In the genomic region with DNA sequence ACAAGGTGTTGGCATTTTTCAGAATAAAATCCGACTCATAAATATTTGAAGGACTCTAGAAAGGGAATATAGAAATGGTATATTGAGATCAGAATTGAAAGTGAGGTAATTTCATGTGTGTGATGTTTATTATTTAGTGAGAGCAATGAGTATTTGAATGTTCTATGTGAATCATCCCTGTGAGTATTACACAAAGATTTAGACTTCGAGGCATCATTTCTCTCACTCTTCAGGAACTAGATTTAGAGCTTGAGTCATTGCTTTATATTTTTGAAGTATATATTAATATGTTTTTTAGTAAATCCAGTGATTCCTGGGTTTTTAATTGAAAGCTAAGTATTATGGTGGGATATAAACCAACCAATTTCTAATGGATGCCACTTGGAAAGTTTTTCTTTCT, we compare ENCODE assay signal across 34 cellular contexts.
"Had no signal": no experiment of that assay in that cellular context is flagged by ENCODE, and none has a peak within 500 bp of the region (broad histone marks: within the 10 kb centered on the region; RNA-seq: fewer than 3 reads in every experiment).

No MANE protein-coding gene starts in this region.

- DNase-seq: Karpas-422, Kasumi-1, KG1, MG63, MM.1S, MV-4-11, NCI-H1048, NCI-H1092, NCI-H1092 treated with DMSO at 0.1 percent for 48 hours, NCI-H1105, NCI-H1105 treated with DMSO at 0.1 percent for 48 hours, NCI-H1417, NCI-H1417 treated with DMSO at 0.1 percent for 48 hours, NCI-H1436, NCI-H1436 treated with DMSO at 0.1 percent for 48 hours, NCI-H146, NCI-H1694, NCI-H1694 treated with DMSO at 0.1 percent for 48 hours, NCI-H187, NCI-H187 treated with DMSO at 0.1 percent for 48 hours, NCI-H1930, NCI-H2029, NCI-H2029 treated with DMSO at 0.1 percent for 48 hours, NCI-H2081, NCI-H2081 treated with DMSO at 0.1 percent for 48 hours, NCI-H2107, NCI-H2171, NCI-H2171 treated with DMSO at 0.1 percent for 48 hours, NCI-H2227 treated with DMSO at 0.1 percent for 48 hours, NCI-H226, NCI-H345, NCI-H446, NCI-H446 treated with DMSO at 0.1 percent for 48 hours had no signal

- H3K36me3 ChIP-seq: MG63 had no signal

- H3K27ac ChIP-seq: KMS-11 had no signal

- H3K9me3 ChIP-seq: MG63 had no signal

- H3K9ac ChIP-seq: KMS-11 had no signal

- H3K4me3 ChIP-seq: MG63 had no signal

- H3K4me2 ChIP-seq: KMS-11 had no signal

- H3K27me3 ChIP-seq: MG63 had no signal
